9 cellular contexts compared by ENCODE assay signal in genomic region chr7:157228864-157229422, GRCh38.
A peak's percentile ranks its signal among the peaks of the same experiment; 100 is the strongest.
DNase-seq lines count a peak whose midpoint lies in the region; ATAC-seq, FAIRE-seq and TF ChIP-seq lines count a peak whose summit lies in the region.
"Had no signal": no experiment of that assay in that cellular context is flagged by ENCODE, and none has a peak within 500 bp of the region (broad histone marks: within the 10 kb centered on the region; RNA-seq: fewer than 3 reads in every experiment).

No MANE protein-coding gene starts in this region.

- H3K9me3 ChIP-seq in MM.1S (replicated peaks; ENCODE audit: insufficient read depth, low read length) (no peaks in the 10 kb centered on the region), GM12878 (replicated peaks; ENCODE audit: control insufficient read depth, insufficient read depth, low read length) (no peaks in the 10 kb centered on the region)

- no peaks in the 10 kb centered on the region for H3K9me3 Mint-ChIP-seq in neural crest cell
- H3K9me3 Mint-ChIP-seq: activated naive CD8-positive, alpha-beta T cell treated with anti-CD3 and anti-CD28 coated beads, Interleukin-2, amount 10 ng/mL, durations not matched to agents 7 days and 5 days had no signal

- peak; percentile 70 for DNase-seq in activated effector memory CD4-positive, alpha-beta T cell treated with anti-CD3 and anti-CD28 coated beads, Interleukin-2, amount 50 U/mL, for 16 hours
- DNase-seq in activated effector memory CD4-positive, alpha-beta T cell treated with Interleukin-2 at 50 U/mL for 16 hours = no peak
- peak; percentile 21 for DNase-seq in MM.1S
- DNase-seq in GM12878 (ENCODE audit: low read depth, low spot score) = no peak
- DNase-seq in neural crest cell (ENCODE audit: low read depth, low spot score) = peak; percentile 18
- no peak for DNase-seq in C1 segment of cervical spinal cord (lab: John Stamatoyannopoulos, UW)
- DNase-seq: activated naive CD8-positive, alpha-beta T cell treated with anti-CD3 and anti-CD28 coated beads, Interleukin-2, amount 10 ng/mL, durations not matched to agents 7 days and 5 days had no signal

- H3K4me2 ChIP-seq in MM.1S (ENCODE audit: low read depth, low read length) = no peak overlapping the region
- no peak overlapping the region for H3K4me2 ChIP-seq in GM12878 (ENCODE audit: control insufficient read depth, insufficient read depth)

- no peak for TF ChIP-seq POLR2A in GM12878 (IDR thresholded peaks at IDR 0.05; ENCODE audit: low read depth, low read length)

- H3K27me3 Mint-ChIP-seq in neural crest cell (ENCODE audit: low read depth) = no peaks in the 10 kb centered on the region
- H3K27me3 Mint-ChIP-seq: activated naive CD8-positive, alpha-beta T cell treated with anti-CD3 and anti-CD28 coated beads, Interleukin-2, amount 10 ng/mL, durations not matched to agents 7 days and 5 days had no signal

- H3K36me3 Mint-ChIP-seq in neural crest cell (ENCODE audit: low read depth) = peaks cover 20% of the 10 kb centered on the region

- H3K27me3 ChIP-seq in MM.1S (replicated peaks; ENCODE audit: insufficient read depth, low read length) (no peaks in the 10 kb centered on the region), GM12878 (replicated peaks in 1 of 2; ENCODE audit: control insufficient read depth in 2 of 2, insufficient read depth in 2 of 2, low read length in 1 of 2) (no peaks in the 10 kb centered on the region)

- no peaks in the 10 kb centered on the region for H3K9me2 ChIP-seq in MM.1S (replicated peaks; ENCODE audit: insufficient read depth, low read length)

- POLR2A ChIA-PET in GM12878 (lab: Charles Lee) = no interaction called here

- in situ Hi-C loops in GM12878 (cut with MboI) = no loop called here

- TF ChIP-seq RAD21 in GM12878 (IDR thresholded peaks at IDR 0.05; ENCODE audit: insufficient read depth, low read depth, low read length) = peak; percentile 22; the same call in 1 of the 2 replicates

- SMC1A ChIA-PET in GM12878 (lab: Charles Lee; ENCODE audit: uncharacterized antibody, unreplicated experiment) = interaction anchor here (1.4 kb wide), 1 partner anchor 10 kb away, joined by 3 read pairs; no protein-coding TSS in a partner anchor

- H3K9ac ChIP-seq in MM.1S (ENCODE audit: low read length) (no peak overlapping the region), GM12878 (ENCODE audit: control insufficient read depth, insufficient read depth, low read length) (no peak overlapping the region)

- no peaks in the 10 kb centered on the region for H3K4me1 ChIP-seq in MM.1S (ENCODE audit: low read length)
- H3K4me1 ChIP-seq in GM12878 (ENCODE audit: control insufficient read depth, insufficient read depth, low read length) = no peaks in the 10 kb centered on the region

- no peak overlapping the region for H2AFZ ChIP-seq in MM.1S (ENCODE audit: low read length)
- H2AFZ ChIP-seq in GM12878 (ENCODE audit: control insufficient read depth, low read depth, low read length) = no peak overlapping the region

- no peaks in the 10 kb centered on the region; the same call in 1 of the 2 replicates for H3F3A ChIP-seq in MM.1S (ENCODE audit: insufficient read depth, low read length)

- H3K4me3 ChIP-seq in MM.1S (ENCODE audit: low read length) (no peak overlapping the region), GM12878 (no peak overlapping the region)

- H3K36me3 ChIP-seq in MM.1S (replicated peaks; ENCODE audit: insufficient read depth, low read length) = 0 out of 2 replicates have a peak, but pooled peaks cover 9% of the 10 kb centered on the region
- H3K36me3 ChIP-seq in GM12878 (ENCODE audit: control insufficient read depth in 2 of 2, insufficient read depth in 2 of 2, low read length in 1 of 2) = peaks cover 0 to 2% of the 10 kb centered on the region in 2 experiments; a peak in 3 of 4 replicates

- H3K27ac ChIP-seq in MM.1S (ENCODE audit: low read length) = no peak overlapping the region
- H3K27ac ChIP-seq in GM12878 (ENCODE audit: control insufficient read depth, insufficient read depth) = no peak overlapping the region

- CTCF ChIA-PET in GM12878 (lab: Yijun Ruan, JAX) = interaction anchor here (0.6 to 1.6 kb wide), 2 partner anchors 40 to 177 kb away, joined by 3 to 5 read pairs; no protein-coding TSS in a partner anchor

- peaks cover 5% of the 10 kb centered on the region for H3K4me1 Mint-ChIP-seq in neural crest cell
- H3K4me1 Mint-ChIP-seq: activated naive CD8-positive, alpha-beta T cell treated with anti-CD3 and anti-CD28 coated beads, Interleukin-2, amount 10 ng/mL, durations not matched to agents 7 days and 5 days had no signal

- H3K79me2 ChIP-seq in MM.1S (ENCODE audit: low read length) (peaks cover 6% of the 10 kb centered on the region; the same call in 1 of the 2 replicates), GM12878 (ENCODE audit: control insufficient read depth, insufficient read depth, low read length) (no peaks in the 10 kb centered on the region)

- ATAC-seq in GM12878 (peak; percentile 47; the same call in 2 of the 3 replicates), HG03460 (IDR thresholded peaks at IDR 0.05; ENCODE audit: unreplicated experiment) (no peak), GM18858 (IDR thresholded peaks at IDR 0.05; ENCODE audit: unreplicated experiment) (no peak)

- BruUV-seq in GM12878 (replicated peaks; lab: Mats Ljungman, UMichigan) = no TSS peak

- peak; percentile 22; the same call in 1 of the 2 replicates for TF ChIP-seq CTCF in MM.1S (IDR thresholded peaks at IDR 0.05; ENCODE audit: low read length)
- TF ChIP-seq CTCF in GM12878 (IDR thresholded peaks at IDR 0.05 in 2 of 3, conservative IDR thresholded peaks at IDR 0.05 in 1 of 3; ENCODE audit: control insufficient read depth in 2 of 3, extremely low read depth in 1 of 3, insufficient read depth in 1 of 3, low read depth in 3 of 3, low read length in 3 of 3) = peak; percentile 17 to 44 (median 34); a peak in 4 of 6 replicates
- TF ChIP-seq CTCF in neural crest cell (conservative IDR thresholded peaks at IDR 0.05) = peak; percentile 53

- no peak for FAIRE-seq in GM12878 (lab: Jason Lieb, UNC)

- intact Hi-C loops in GM12878 (cut with micrococcal nuclease; ENCODE audit: unreplicated experiment) = no loop called here

- RAD21 ChIA-PET in GM12878 (lab: Charles Lee; ENCODE audit: unreplicated experiment) = interaction anchor here (1.0 kb wide), 1 partner anchor 43 kb away, joined by 3 read pairs; no protein-coding TSS in a partner anchor

- no peak overlapping the region for H3K4me3 Mint-ChIP-seq in neural crest cell
- H3K4me3 Mint-ChIP-seq: activated naive CD8-positive, alpha-beta T cell treated with anti-CD3 and anti-CD28 coated beads, Interleukin-2, amount 10 ng/mL, durations not matched to agents 7 days and 5 days had no signal

- no peak overlapping the region for H3K27ac Mint-ChIP-seq in neural crest cell (ENCODE audit: unreplicated experiment)
- H3K27ac Mint-ChIP-seq: activated naive CD8-positive, alpha-beta T cell treated with anti-CD3 and anti-CD28 coated beads, Interleukin-2, amount 10 ng/mL, durations not matched to agents 7 days and 5 days had no signal

- TF ChIP-seq EP300 in GM12878 (IDR thresholded peaks at IDR 0.05; ENCODE audit: borderline replicate concordance in 1 of 2, control insufficient read depth in 1 of 2, low read depth in 2 of 2, low read length in 2 of 2) = no peak

- H4K20me1 ChIP-seq in MM.1S (ENCODE audit: insufficient read depth, low read length) = no peaks in the 10 kb centered on the region
- H4K20me1 ChIP-seq in GM12878 (ENCODE audit: control insufficient read depth, insufficient read depth) = no peaks in the 10 kb centered on the region

- WGBS in GM12878 (ENCODE audit: insufficient coverage, insufficient replicate concordance, low lambda C conversion rate, missing lambda C conversion rate) = 57% methylated on average over 8 of the region's 8 CpGs

TF ChIP-seq in GM12878, 131 proteins besides CTCF, POLR2A, EP300 and RAD21:
- TF ChIP-seq CEBPB (IDR thresholded peaks at IDR 0.05; ENCODE audit: borderline replicate concordance in 1 of 2, low read depth in 2 of 2, low read length in 2 of 2) (no peak), ZNF217 (IDR thresholded peaks at IDR 0.05) (no peak), BACH1 (IDR thresholded peaks at IDR 0.05; ENCODE audit: borderline replicate concordance) (no peak), SMC3 (IDR thresholded peaks at IDR 0.05; ENCODE audit: borderline replicate concordance, low read length) (peak; percentile 13; the same call in 1 of the 2 replicates)

Comparison
In these comparisons a context has a peak if more than half of its experiments do, and no peak if none do; other contexts are left out.
1. DNase-seq: peak in activated effector memory CD4-positive, alpha-beta T cell treated with anti-CD3 and anti-CD28 coated beads, Interleukin-2, amount 50 U/mL, for 16 hours (single experiment), MM.1S (single experiment) and neural crest cell (single experiment); none in activated effector memory CD4-positive, alpha-beta T cell treated with Interleukin-2 at 50 U/mL for 16 hours (single experiment), GM12878 (single experiment) and C1 segment of cervical spinal cord (0 of 14).
2. Peak in every context shown above with its lines, with median percentiles within 50 percentile points of each other: CTCF ChIP-seq.